Comparison of ENCODE assay signal across 1 cellular context in genomic region chr7:117333168-117333567, GRCh38.
TF ChIP-seq lines count a peak whose summit lies in the region.

No MANE protein-coding gene starts in this region.

TF ChIP-seq in H1, 55 proteins besides CTCF, POLR2A, EP300 and RAD21:
- TF ChIP-seq TEAD4 (IDR thresholded peaks at IDR 0.05; ENCODE audit: low read depth, low read length) (peak; percentile 73; the same call in 1 of the 2 replicates), CREB1 (IDR thresholded peaks at IDR 0.05) (no peak), TBP (IDR thresholded peaks at IDR 0.05; ENCODE audit: low read depth, low read length) (no peak)
